1 cellular context compared by ENCODE assay signal in genomic region chr3:170999737-171000242, GRCh38.
TF ChIP-seq lines count a peak whose summit lies in the region.

No MANE protein-coding gene starts in this region.

TF ChIP-seq in HEK293, 187 proteins besides CTCF, POLR2A, EP300 and RAD21 (continued from another document):
- TF ChIP-seq HOXC10 (CRISPR knock-in tag; IDR thresholded peaks at IDR 0.05), result no peak
- TF ChIP-seq ZNF548 (tag by site-specific recombination; IDR thresholded peaks at IDR 0.05), result no peak
- no peak for TF ChIP-seq SCRT1 (tag by site-specific recombination; IDR thresholded peaks at IDR 0.05; ENCODE audit: borderline replicate concordance)
- TF ChIP-seq GFI1B (tag by site-specific recombination; IDR thresholded peaks at IDR 0.05), result no peak
- TF ChIP-seq ZNF449 (tag by site-specific recombination; IDR thresholded peaks at IDR 0.05), result no peak
- no peak for TF ChIP-seq ZSCAN4 (tag by site-specific recombination; IDR thresholded peaks at IDR 0.05)
- TF ChIP-seq ZNF184 (tag by site-specific recombination; IDR thresholded peaks at IDR 0.05), result 0 out of 2 replicates have a peak, but pooled peaks have one; percentile 13
- no peak for TF ChIP-seq ZNF473 (tag by site-specific recombination; IDR thresholded peaks at IDR 0.05)
- no peak; the same call in 1 of the 2 replicates for TF ChIP-seq MEIS1 (CRISPR knock-in tag; IDR thresholded peaks at IDR 0.05; ENCODE audit: borderline replicate concordance)
- peak; percentile 51; the same call in 1 of the 2 replicates for TF ChIP-seq GLIS1 (tag by site-specific recombination; IDR thresholded peaks at IDR 0.05)
- no peak for TF ChIP-seq ZNF223 (tag by site-specific recombination; IDR thresholded peaks at IDR 0.05)
- no peak for TF ChIP-seq ZNF488 (tag by site-specific recombination; IDR thresholded peaks at IDR 0.05)
- no peak for TF ChIP-seq KLF1 (tag by site-specific recombination; IDR thresholded peaks at IDR 0.05)
- peak; percentile 82 for TF ChIP-seq ZNF629 (tag by site-specific recombination; IDR thresholded peaks at IDR 0.05)
- peak; percentile 59; the same call in 1 of the 2 replicates for TF ChIP-seq ATF2 (tag by site-specific recombination; IDR thresholded peaks at IDR 0.05; ENCODE audit: low read depth)
- 0 out of 2 replicates have a peak, but pooled peaks have one; percentile 31 for TF ChIP-seq SP7 (tag by site-specific recombination; IDR thresholded peaks at IDR 0.05)
- TF ChIP-seq ZNF214 (tag by site-specific recombination; IDR thresholded peaks at IDR 0.05; ENCODE audit: borderline replicate concordance), result no peak
- TF ChIP-seq PBX3 (CRISPR knock-in tag; IDR thresholded peaks at IDR 0.05), result no peak
- no peak for TF ChIP-seq ZNF768 (tag by site-specific recombination; IDR thresholded peaks at IDR 0.05)
- no peak for TF ChIP-seq ZNF2 (tag by site-specific recombination; IDR thresholded peaks at IDR 0.05)
- no peak for TF ChIP-seq ZNF114 (tag by site-specific recombination; IDR thresholded peaks at IDR 0.05)
- TF ChIP-seq ZNF544 (tag by site-specific recombination; IDR thresholded peaks at IDR 0.05), result no peak
- no peak for TF ChIP-seq ZNF610 (tag by site-specific recombination; IDR thresholded peaks at IDR 0.05; ENCODE audit: borderline replicate concordance)
- TF ChIP-seq ZSCAN23 (tag by site-specific recombination; IDR thresholded peaks at IDR 0.05), result no peak
- no peak for TF ChIP-seq ZNF701 (tag by site-specific recombination; IDR thresholded peaks at IDR 0.05)
- TF ChIP-seq ZNF518A (tag by site-specific recombination; conservative IDR thresholded peaks at IDR 0.05; ENCODE audit: low read depth), result no peak; the same call in 1 of the 2 replicates
- 0 out of 2 replicates have a peak, but pooled peaks have one; percentile 33 for TF ChIP-seq ZEB2 (tag by site-specific recombination; IDR thresholded peaks at IDR 0.05)
- TF ChIP-seq ZNF580 (tag by site-specific recombination; IDR thresholded peaks at IDR 0.05), result no peak
- no peak for TF ChIP-seq PRDM2 (tag by site-specific recombination; IDR thresholded peaks at IDR 0.05; ENCODE audit: borderline replicate concordance)
- TF ChIP-seq ZNF707 (tag by site-specific recombination; IDR thresholded peaks at IDR 0.05), result no peak
- TF ChIP-seq ZFP3 (tag by site-specific recombination; IDR thresholded peaks at IDR 0.05; ENCODE audit: low read depth), result no peak
- no peak for TF ChIP-seq ZNF350 (tag by site-specific recombination; IDR thresholded peaks at IDR 0.05)
- TF ChIP-seq ZNF121 (tag by site-specific recombination; IDR thresholded peaks at IDR 0.05), result no peak
- no peak for TF ChIP-seq ELK4 (IDR thresholded peaks at IDR 0.05; ENCODE audit: borderline replicate concordance, low read depth, low read length)
- no peak for TF ChIP-seq ZNF202 (tag by site-specific recombination; IDR thresholded peaks at IDR 0.05; ENCODE audit: borderline replicate concordance)
